8 cellular contexts compared by ENCODE assay signal in genomic region chr19:56314584-56315075, GRCh38. TPM values are rescaled to one million over a fixed set of nuclear protein-coding genes. Genes with fewer than 3 reads are reported as not detected.
A peak's percentile ranks its signal among the peaks of the same experiment; 100 is the strongest.
DNase-seq lines count a peak whose midpoint lies in the region; ATAC-seq and TF ChIP-seq lines count a peak whose summit lies in the region.

Gene ZSCAN5A (minus strand): TSS chr19:56314839. CDS start chr19:56225046, 89,793 bp downstream.

- ATAC-seq in GM19043 (IDR thresholded peaks at IDR 0.05; ENCODE audit: low read depth, unreplicated experiment) (peak; percentile 67), HG03354 (IDR thresholded peaks at IDR 0.05; ENCODE audit: poor library complexity, severe bottlenecking, unreplicated experiment) (peak; percentile 79)

- H3K27ac ChIP-seq in spleen = peak within 1 kb of the TSS; percentile 90 to 98 (median 96)

- no peak for TF ChIP-seq POLR2A in spleen (IDR thresholded peaks at IDR 0.05)

- peak in 1 of 11 experiments; percentile 20 for TF ChIP-seq CTCF in spleen (IDR thresholded peaks at IDR 0.05 in 8 of 11, conservative IDR thresholded peaks at IDR 0.05 in 3 of 11)

- H3K4me3 ChIP-seq in spleen = peak within 1 kb of the TSS; percentile 68 to 94 (median 88)

- H3K9me3 ChIP-seq in spleen = no peaks in the 10 kb centered on the region

- peaks cover 9 to 58% (median 29%) of the 10 kb centered on the region in 6 donors for H3K4me1 ChIP-seq in spleen

- H3K36me3 ChIP-seq in spleen = peaks cover 0 to 28% (median 9%) of the 10 kb centered on the region in 6 donors

- peak; percentile 99 for DNase-seq in AG20443 (ENCODE audit: low spot score)
- DNase-seq in NCI-H446 (lab: John Stamatoyannopoulos, UW) = peak; percentile 96 to 97
- DNase-seq in activated CD4-positive, CD25-positive, alpha-beta regulatory T cell treated with anti-CD3 and anti-CD28 coated beads, Interleukin-2, amount 50 U/mL, for 16 hours (ENCODE audit: low read depth, low spot score) = peak; percentile 94
- DNase-seq in central memory CD4-positive, alpha-beta T cell = peak; percentile 98
- DNase-seq in iris pigment epithelial cell (ENCODE audit: low read depth) = peak; percentile 94
- DNase-seq in spleen = peak; percentile 100

- WGBS in spleen, 5 donors = 0 to 1% (median 1%) methylated on average over 33 to 34 of the region's 34 CpGs

- intact Hi-C loops in spleen (cut with DNase I; ENCODE audit: low total_unique reads) = no loop called here

- H3K27me3 ChIP-seq in spleen (replicated peaks in 1 of 7) = no peaks in the 10 kb centered on the region

RNA-seq across cellular contexts. Expression of gene ZSCAN5A, which starts in this region (rescaled TPM):
- total RNA-seq in spleen = 10 to 100 TPM in 4 of 7 donors, 1 to 10 TPM in 3; 5.6 to 18.7 (median 11.4) TPM
- 1 to 10 TPM; 3.4 to 4.9 (median 4.4) TPM for polyA plus RNA-seq in spleen

Comparison
In these comparisons a context has a peak if more than half of its experiments do, and no peak if none do; other contexts are left out.
1. Peak in every context shown above with its lines: DNase-seq, ATAC-seq, H3K4me3 ChIP-seq and H3K27ac ChIP-seq.